Comparison of ENCODE assay signal across 31 cellular contexts in genomic region chr4:131344761-131345160, GRCh38.
"Had no signal": no experiment of that assay in that cellular context is flagged by ENCODE, and none has a peak within 500 bp of the region (broad histone marks: within the 10 kb centered on the region; RNA-seq: fewer than 3 reads in every experiment).

No MANE protein-coding gene starts in this region.

- H3K27ac ChIP-seq: adrenal gland, body of pancreas, esophagus muscularis mucosa, foreskin keratinocyte, gastrocnemius medialis, heart left ventricle, WERI-Rb-1 had no signal

- H3K36me3 ChIP-seq: adrenal gland, esophagus muscularis mucosa, gastrocnemius medialis, heart left ventricle, WERI-Rb-1 had no signal

- H3K4me1 ChIP-seq: adrenal gland, body of pancreas, foreskin keratinocyte, gastrocnemius medialis, heart left ventricle had no signal

- H3K27me3 ChIP-seq: adrenal gland, body of pancreas, esophagus muscularis mucosa, foreskin keratinocyte, gastrocnemius medialis, heart left ventricle had no signal

- H3K9me3 ChIP-seq: adrenal gland, body of pancreas, esophagus muscularis mucosa, gastrocnemius medialis had no signal

- DNase-seq: activated CD4-positive, alpha-beta memory T cell treated with anti-CD3 and anti-CD28 coated beads for 36 hours; activated CD4-positive, alpha-beta T cell treated with anti-CD3 and anti-CD28 coated beads for 36 hours; activated CD4-positive, alpha-beta T cell treated with anti-CD3 and anti-CD28 coated beads, Interleukin-2, amount 10 ng/mL, durations not matched to agents 24 days and 14 days; activated CD4-positive, CD25-positive, alpha-beta regulatory T cell; activated CD4-positive, CD25-positive, alpha-beta regulatory T cell treated with anti-CD3 and anti-CD28 coated beads, Interleukin-2, amount 50 U/mL, for 72 hours; activated CD8-positive, alpha-beta memory T cell treated with anti-CD3 and anti-CD28 coated beads, Interleukin-2, amount 10 ng/mL, durations not matched to agents 7 days and 5 days; activated CD8-positive, alpha-beta memory T cell treated with anti-CD3 and anti-CD28 coated beads, Interleukin-2, amount 50 U/mL, for 4 hours; activated CD8-positive, alpha-beta T cell treated with anti-CD3 and anti-CD28 coated beads, Interleukin-2, amount 10 ng/mL, durations not matched to agents 7 days and 5 days; activated effector memory CD4-positive, alpha-beta T cell treated with anti-CD3 and anti-CD28 coated beads, Interleukin-2, amount 50 U/mL, for 16 hours; activated naive CD4-positive, alpha-beta T cell treated with anti-CD3 and anti-CD28 coated beads for 36 hours; activated naive CD8-positive, alpha-beta T cell treated with anti-CD3 and anti-CD28 coated beads for 36 hours; activated naive CD8-positive, alpha-beta T cell treated with anti-CD3 and anti-CD28 coated beads, Interleukin-2, amount 50 U/mL, for 24 hours; activated T-cell treated with anti-CD3 and anti-CD28 coated beads, Interleukin-2, amount 50 U/mL, for 1 hour; activated T-cell treated with anti-CD3 and anti-CD28 coated beads, Interleukin-2, amount 50 U/mL, for 48 hours; adrenal gland; amygdala; aorta; body of pancreas; caudate nucleus; cortex of kidney; dermis blood vessel endothelial cell; effector CD4-positive, alpha-beta T cell; effector memory CD8-positive, alpha-beta T cell; erythroblast; foreskin keratinocyte; gastrocnemius medialis; glutamatergic neuron; heart left ventricle; T1000; WERI-Rb-1 had no signal

- H3K4me3 ChIP-seq: adrenal gland, body of pancreas, esophagus muscularis mucosa, gastrocnemius medialis, heart left ventricle had no signal
